10 cellular contexts compared by ENCODE assay signal in genomic region chr14:89359477-89360222, GRCh38. TPM values are rescaled to one million over a fixed set of nuclear protein-coding genes. Genes with fewer than 3 reads are reported as not detected.
DNase-seq lines count a peak whose midpoint lies in the region; ATAC-seq and TF ChIP-seq lines count a peak whose summit lies in the region.
"Had no signal": no experiment of that assay in that cellular context is flagged by ENCODE, and none has a peak within 500 bp of the region (broad histone marks: within the 10 kb centered on the region; RNA-seq: fewer than 3 reads in every experiment).

No MANE protein-coding gene starts in this region.

- H2AFZ ChIP-seq in Karpas-422 (ENCODE audit: low read length) = no peak overlapping the region

- no peak for TF ChIP-seq CTCF in mucosa of descending colon (IDR thresholded peaks at IDR 0.05)

- H3K4me3 ChIP-seq in mucosa of descending colon (no peak overlapping the region), Karpas-422 (ENCODE audit: low read length) (no peak overlapping the region)

- H3K27me3 Mint-ChIP-seq in activated naive CD4-positive, alpha-beta T cell treated with anti-CD3 and anti-CD28 coated beads for 36 hours (ENCODE audit: low read depth) = no peaks in the 10 kb centered on the region

- H3K27ac Mint-ChIP-seq in activated naive CD4-positive, alpha-beta T cell treated with anti-CD3 and anti-CD28 coated beads for 36 hours = peak overlapping the region; percentile 2

- H3K36me3 ChIP-seq in mucosa of descending colon (ENCODE audit: low read depth) (no peaks in the 10 kb centered on the region), Karpas-422 (ENCODE audit: insufficient read depth, low read length) (no peaks in the 10 kb centered on the region)

- ATAC-seq in mucosa of descending colon = peak; percentile 11

- peaks cover 7% of the 10 kb centered on the region for H3K36me3 Mint-ChIP-seq in activated naive CD4-positive, alpha-beta T cell treated with anti-CD3 and anti-CD28 coated beads for 36 hours (ENCODE audit: low read depth)

- peaks cover 37% of the 10 kb centered on the region for H3K4me1 Mint-ChIP-seq in activated naive CD4-positive, alpha-beta T cell treated with anti-CD3 and anti-CD28 coated beads for 36 hours (ENCODE audit: low read depth)

- no peaks in the 10 kb centered on the region; the same call in 1 of the 2 replicates for H4K20me1 ChIP-seq in Karpas-422 (ENCODE audit: insufficient read depth, low read depth, low read length)

- CTCF ChIA-PET in activated naive CD4-positive, alpha-beta T cell treated with anti-CD3 and anti-CD28 coated beads for 36 hours (lab: Charles Lee) = interaction anchor here (1.0 kb wide), 1 partner anchor 409 kb away, joined by 3 read pairs; no protein-coding TSS in a partner anchor

- no peaks in the 10 kb centered on the region for H3K9me3 Mint-ChIP-seq in activated naive CD4-positive, alpha-beta T cell treated with anti-CD3 and anti-CD28 coated beads for 36 hours

- no peak overlapping the region for H3K27ac ChIP-seq in Karpas-422 (ENCODE audit: low read length)

- H3K27me3 ChIP-seq in Karpas-422 (ENCODE audit: low read length) = no peaks in the 10 kb centered on the region; the same call in 1 of the 2 replicates

- no peak for DNase-seq in activated naive CD4-positive, alpha-beta T cell treated with anti-CD3 and anti-CD28 coated beads for 36 hours
- DNase-seq in activated naive CD4-positive, alpha-beta T cell (lab: John Stamatoyannopoulos, UW) = no peak
- peak; percentile 70 for DNase-seq in cerebellar cortex (ENCODE audit: low spot score)
- no peak for DNase-seq in mucosa of descending colon
- peak; percentile 65 for DNase-seq in ureter (ENCODE audit: low spot score)
- DNase-seq in NCI-H146 treated with DMSO at 0.1 percent for 48 hours (lab: John Stamatoyannopoulos, UW; ENCODE audit: unreplicated experiment) = no peak
- DNase-seq in NCI-H146 (lab: John Stamatoyannopoulos, UW) = no peak
- no peak for DNase-seq in Karpas-422
- DNase-seq: cortex of kidney, SHP77 had no signal

- no peak overlapping the region for H3K4me2 ChIP-seq in Karpas-422 (ENCODE audit: low read depth, low read length, poor library complexity, severe bottlenecking)

- H3K4me1 ChIP-seq in mucosa of descending colon (ENCODE audit: low read depth) = peaks cover 5% of the 10 kb centered on the region
- H3K4me1 ChIP-seq in Karpas-422 (ENCODE audit: low read length) = peaks cover 4% of the 10 kb centered on the region

- no peak overlapping the region for H3K9ac ChIP-seq in Karpas-422 (ENCODE audit: low read length)

- no peaks in the 10 kb centered on the region for H3K9me3 ChIP-seq in mucosa of descending colon
- H3K9me3 ChIP-seq in Karpas-422 (ENCODE audit: low read length) = no peaks in the 10 kb centered on the region

- no peaks in the 10 kb centered on the region for H3K79me2 ChIP-seq in Karpas-422 (ENCODE audit: low read length)

- intact Hi-C loops in activated naive CD4-positive, alpha-beta T cell treated with anti-CD3 and anti-CD28 coated beads for 36 hours (cut with micrococcal nuclease) = loop anchor here (10.0 kb wide), 2 partner anchors 565 to 1615 kb away; partner anchors contain the start of gene EML5
- intact Hi-C loops in mucosa of descending colon (cut with DNase I, micrococcal nuclease) = loop anchor here in 1 of 2 donors (10.0 kb wide), 1 partner anchor 55 kb away; the partner anchor contains the start of gene FOXN3

- no peaks in the 10 kb centered on the region for H3K9me2 ChIP-seq in Karpas-422 (replicated peaks; ENCODE audit: insufficient read depth, low read length)

- H3K4me3 Mint-ChIP-seq in activated naive CD4-positive, alpha-beta T cell treated with anti-CD3 and anti-CD28 coated beads for 36 hours = no peak overlapping the region

RNA-seq across cellular contexts. Expression of gene FOXN3, which starts 57.4 kb away (rescaled TPM):
- total RNA-seq in activated naive CD4-positive, alpha-beta T cell treated with anti-CD3 and anti-CD28 coated beads for 36 hours = 10 to 100 TPM; 64.6 to 65.0 TPM
- total RNA-seq in mucosa of descending colon (100 to 1,000 TPM in 2 of 3 donors, 10 to 100 TPM in 1; 77.4 to 154 (median 113) TPM), ureter (91.7 TPM)
- 8.9 and 13.8 TPM in 2 replicates for total RNA-seq in Karpas-422 (2014; rRNA removed; shearing (Covaris generic); ENCODE audit: low replicate concordance)

Comparison
In these comparisons a context has a peak if more than half of its experiments do, and no peak if none do; other contexts are left out.
1. DNase-seq: peak in cerebellar cortex (single experiment) and ureter (single experiment); none in activated naive CD4-positive, alpha-beta T cell treated with anti-CD3 and anti-CD28 coated beads for 36 hours (single experiment), activated naive CD4-positive, alpha-beta T cell (0 of 4), mucosa of descending colon (0 of 3), NCI-H146 treated with DMSO at 0.1 percent for 48 hours (single experiment), NCI-H146 (single experiment) and Karpas-422 (single experiment).